In the genomic region with DNA sequence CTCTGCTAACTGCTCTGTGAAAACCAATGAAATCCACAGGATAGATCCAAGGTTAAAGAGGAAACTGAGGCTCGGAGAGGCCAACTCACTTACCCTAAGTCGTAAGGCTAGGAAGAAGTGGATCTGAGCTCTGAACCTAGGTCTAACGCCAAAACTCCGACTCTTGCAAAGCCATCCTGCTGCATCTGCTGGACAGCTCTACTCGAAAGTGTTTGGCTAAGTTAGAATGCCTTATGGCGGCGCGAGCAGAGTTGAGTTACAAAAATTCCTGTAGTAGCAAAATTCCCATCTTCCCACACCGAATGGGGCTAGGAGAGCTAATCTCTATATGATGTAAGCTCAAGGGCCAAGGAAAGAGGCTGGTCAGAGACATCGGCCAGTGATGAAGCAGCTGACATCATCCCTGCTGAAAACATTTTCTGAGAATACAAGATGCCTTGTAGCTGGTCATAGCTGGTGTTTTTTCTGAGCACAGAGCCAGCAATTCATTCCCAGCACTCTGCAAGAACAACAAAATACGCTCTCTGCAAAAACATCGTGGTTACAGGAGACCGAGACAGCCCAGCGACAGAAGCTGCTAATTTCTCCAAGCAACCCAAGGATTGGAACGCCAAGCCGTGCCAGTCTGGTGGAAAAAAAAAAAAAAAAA, we compare ENCODE assay signal across 1 cellular context.
TF ChIP-seq lines count a peak whose summit lies in the region.

No MANE protein-coding gene starts in this region.

TF ChIP-seq in A549, 52 proteins besides CTCF, POLR2A, EP300 and RAD21:
- TF ChIP-seq, protein P1, sequence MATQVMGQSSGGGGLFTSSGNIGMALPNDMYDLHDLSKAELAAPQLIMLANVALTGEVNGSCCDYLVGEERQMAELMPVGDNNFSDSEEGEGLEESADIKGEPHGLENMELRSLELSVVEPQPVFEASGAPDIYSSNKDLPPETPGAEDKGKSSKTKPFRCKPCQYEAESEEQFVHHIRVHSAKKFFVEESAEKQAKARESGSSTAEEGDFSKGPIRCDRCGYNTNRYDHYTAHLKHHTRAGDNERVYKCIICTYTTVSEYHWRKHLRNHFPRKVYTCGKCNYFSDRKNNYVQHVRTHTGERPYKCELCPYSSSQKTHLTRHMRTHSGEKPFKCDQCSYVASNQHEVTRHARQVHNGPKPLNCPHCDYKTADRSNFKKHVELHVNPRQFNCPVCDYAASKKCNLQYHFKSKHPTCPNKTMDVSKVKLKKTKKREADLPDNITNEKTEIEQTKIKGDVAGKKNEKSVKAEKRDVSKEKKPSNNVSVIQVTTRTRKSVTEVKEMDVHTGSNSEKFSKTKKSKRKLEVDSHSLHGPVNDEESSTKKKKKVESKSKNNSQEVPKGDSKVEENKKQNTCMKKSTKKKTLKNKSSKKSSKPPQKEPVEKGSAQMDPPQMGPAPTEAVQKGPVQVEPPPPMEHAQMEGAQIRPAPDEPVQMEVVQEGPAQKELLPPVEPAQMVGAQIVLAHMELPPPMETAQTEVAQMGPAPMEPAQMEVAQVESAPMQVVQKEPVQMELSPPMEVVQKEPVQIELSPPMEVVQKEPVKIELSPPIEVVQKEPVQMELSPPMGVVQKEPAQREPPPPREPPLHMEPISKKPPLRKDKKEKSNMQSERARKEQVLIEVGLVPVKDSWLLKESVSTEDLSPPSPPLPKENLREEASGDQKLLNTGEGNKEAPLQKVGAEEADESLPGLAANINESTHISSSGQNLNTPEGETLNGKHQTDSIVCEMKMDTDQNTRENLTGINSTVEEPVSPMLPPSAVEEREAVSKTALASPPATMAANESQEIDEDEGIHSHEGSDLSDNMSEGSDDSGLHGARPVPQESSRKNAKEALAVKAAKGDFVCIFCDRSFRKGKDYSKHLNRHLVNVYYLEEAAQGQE (IDR thresholded peaks at IDR 0.05) = 0 out of 2 replicates have a peak, but pooled peaks have one; percentile 17
- TF ChIP-seq EHF (CRISPR knock-in tag; IDR thresholded peaks at IDR 0.05) = no peak
TF ChIP-seq in A549: peak in this region for 1.
